ENCODE assay signal across 11 cellular contexts in genomic region chr2:129757915-129758421, GRCh38.
DNase-seq lines count a peak whose midpoint lies in the region; ATAC-seq and TF ChIP-seq lines count a peak whose summit lies in the region.
"Had no signal": no experiment of that assay in that cellular context is flagged by ENCODE, and none has a peak within 500 bp of the region (broad histone marks: within the 10 kb centered on the region; RNA-seq: fewer than 3 reads in every experiment).

No MANE protein-coding gene starts in this region.

- H3K27me3 ChIP-seq in breast epithelium (no peaks in the 10 kb centered on the region), mammary epithelial cell (ENCODE audit: insufficient read depth, low read length) (no peaks in the 10 kb centered on the region), heart left ventricle (peaks cover 0 to 3% (median 0%) of the 10 kb centered on the region in 9 donors), muscle layer of duodenum (ENCODE audit: low read depth, low read length) (no peaks in the 10 kb centered on the region), vagina (no peaks in the 10 kb centered on the region), colonic mucosa (no peaks in the 10 kb centered on the region)
- H3K27me3 ChIP-seq: foreskin keratinocyte, thyroid gland had no signal

- CTCF ChIA-PET in mammary epithelial cell (lab: Charles Lee; ENCODE audit: low non-redundant PET) = no interaction called here

- peak overlapping the region; percentile 36 to 65 (median 36) for H3K4me3 ChIP-seq in breast epithelium
- no peak overlapping the region for H3K4me3 ChIP-seq in mammary epithelial cell (replicated peaks in 1 of 3; ENCODE audit: insufficient read depth in 1 of 3, low read depth in 2 of 3, low read length in 3 of 3)
- peak overlapping the region in 9 of 12 donors; percentile 3 to 57 (median 47) for H3K4me3 ChIP-seq in heart left ventricle
- peak overlapping the region; percentile 66 to 67 for H3K4me3 ChIP-seq in muscle layer of duodenum (ENCODE audit: low read depth in 1 of 2, low read length in 2 of 2)
- H3K4me3 ChIP-seq in vagina = peak overlapping the region; percentile 28 to 33
- no peak overlapping the region for H3K4me3 ChIP-seq in colonic mucosa
- H3K4me3 ChIP-seq: thyroid gland had no signal

- no peak overlapping the region for H3K4me2 ChIP-seq in mammary epithelial cell (ENCODE audit: insufficient read depth, low read depth, low read length)

- TF ChIP-seq CTCF in breast epithelium (IDR thresholded peaks at IDR 0.05) (no peak), mammary epithelial cell (conservative IDR thresholded peaks at IDR 0.05 in 1 of 2, IDR thresholded peaks at IDR 0.05 in 1 of 2; ENCODE audit: extremely low read depth in 1 of 2, insufficient read depth in 1 of 2, low read depth in 1 of 2, low read length in 2 of 2) (no peak), heart left ventricle (IDR thresholded peaks at IDR 0.05) (no peak), vagina (IDR thresholded peaks at IDR 0.05) (no peak), colonic mucosa (IDR thresholded peaks at IDR 0.05) (no peak)

- H3K79me2 ChIP-seq in mammary epithelial cell (ENCODE audit: insufficient read depth, low read length) = no peaks in the 10 kb centered on the region

- H3K27ac ChIP-seq in breast epithelium (no peak overlapping the region), mammary epithelial cell (ENCODE audit: insufficient read depth, low read depth, low read length) (no peak overlapping the region), heart left ventricle (peak overlapping the region in 5 of 12 donors; percentile 7 to 43 (median 23)), muscle layer of duodenum (ENCODE audit: low read length) (no peak overlapping the region), vagina (no peak overlapping the region), colonic mucosa (no peak overlapping the region)
- H3K27ac ChIP-seq: foreskin keratinocyte, thyroid gland had no signal

- in situ Hi-C loops in mammary epithelial cell (cut with MboI; ENCODE audit: low sequenced_read_pairs in 2 of 2) = no loop called here

- 40% methylated on average over 5 of the region's 7 CpGs for WGBS in mammary epithelial cell (ENCODE audit: low coverage, missing lambda C conversion rate)
- WGBS in heart left ventricle, 4 donors = 33 to 47% (median 38%) methylated on average over 7 of the region's 7 CpGs

- dilution Hi-C loops in mammary epithelial cell (cut with HindIII; ENCODE audit: low sequenced_read_pairs) = no loop called here

- intact Hi-C loops in breast epithelium (cut with DNase I; ENCODE audit: low total_unique reads) (no loop called here), mammary epithelial cell (cut with micrococcal nuclease) (no loop called here), heart left ventricle (cut with DNase I) (no loop called here), vagina (cut with DNase I) (no loop called here), colonic mucosa (cut with DNase I) (no loop called here)

- H3K36me3 ChIP-seq in breast epithelium (no peaks in the 10 kb centered on the region), mammary epithelial cell (ENCODE audit: insufficient read depth, low read length) (no peaks in the 10 kb centered on the region), heart left ventricle (no peaks in the 10 kb centered on the region), muscle layer of duodenum (ENCODE audit: control insufficient read depth in 1 of 2, insufficient read depth in 2 of 2, low read length in 2 of 2) (no peaks in the 10 kb centered on the region), vagina (no peaks in the 10 kb centered on the region), colonic mucosa (no peaks in the 10 kb centered on the region)
- H3K36me3 ChIP-seq: thyroid gland had no signal

- no peaks in the 10 kb centered on the region for H4K20me1 ChIP-seq in mammary epithelial cell (ENCODE audit: insufficient read depth, low read length)

- TF ChIP-seq POLR2A in breast epithelium (IDR thresholded peaks at IDR 0.05) (no peak), heart left ventricle (IDR thresholded peaks at IDR 0.05) (no peak), vagina (IDR thresholded peaks at IDR 0.05) (no peak)

- H3K4me1 ChIP-seq in breast epithelium (no peaks in the 10 kb centered on the region), mammary epithelial cell (ENCODE audit: insufficient read depth, low read length) (no peaks in the 10 kb centered on the region), heart left ventricle (no peaks in the 10 kb centered on the region), muscle layer of duodenum (ENCODE audit: control insufficient read depth in 1 of 2, insufficient read depth in 2 of 2, low read length in 2 of 2) (peaks cover 0 to 5% of the 10 kb centered on the region in 2 donors), vagina (peaks cover 16% of the 10 kb centered on the region), colonic mucosa (no peaks in the 10 kb centered on the region)
- H3K4me1 ChIP-seq: foreskin keratinocyte, thyroid gland had no signal

- no TSS peak for BruUV-seq in mammary epithelial cell (replicated peaks; lab: Mats Ljungman, UMichigan)

- H2AFZ ChIP-seq in mammary epithelial cell (ENCODE audit: low read depth, low read length) = no peak overlapping the region

- peak; percentile 25 to 72 (median 34) for ATAC-seq in heart left ventricle

- DNase-seq in breast epithelium (ENCODE audit: low spot score in 2 of 2) = no peak
- DNase-seq in mammary epithelial cell = no peak
- DNase-seq in heart left ventricle = peak in 1 of 5 donors; percentile 78
- DNase-seq in vagina (ENCODE audit: extremely low spot score in 2 of 2) = peak; percentile 58 to 83
- DNase-seq in NOMO-1 (lab: John Stamatoyannopoulos, UW; ENCODE audit: unreplicated experiment in 2 of 2) = no peak
- DNase-seq in T-helper 2 cell = no peak
- no peak for DNase-seq in colonic mucosa
- DNase-seq: foreskin keratinocyte, SIG-M5, thyroid gland had no signal

- no peak overlapping the region for H3K9ac ChIP-seq in mammary epithelial cell (ENCODE audit: insufficient read depth, low read length)
- H3K9ac ChIP-seq in colonic mucosa (ENCODE audit: low read depth in 2 of 2, low read length in 2 of 2) = no peak overlapping the region

- H3K9me3 ChIP-seq in breast epithelium = no peaks in the 10 kb centered on the region
- no peaks in the 10 kb centered on the region for H3K9me3 ChIP-seq in mammary epithelial cell (replicated peaks; ENCODE audit: insufficient read depth, low read length)
- no peaks in the 10 kb centered on the region for H3K9me3 ChIP-seq in heart left ventricle
- H3K9me3 ChIP-seq in muscle layer of duodenum (ENCODE audit: control insufficient read depth in 1 of 2, low read length in 2 of 2) = no peaks in the 10 kb centered on the region
- no peaks in the 10 kb centered on the region for H3K9me3 ChIP-seq in vagina
- no peaks in the 10 kb centered on the region for H3K9me3 ChIP-seq in colonic mucosa
- H3K9me3 ChIP-seq: thyroid gland had no signal

Comparison
In these comparisons a context has a peak if more than half of its experiments do, and no peak if none do; other contexts are left out.
1. H3K4me3 ChIP-seq: peak in breast epithelium (3 of 3), heart left ventricle (9 of 12), muscle layer of duodenum (2 of 2) and vagina (2 of 2); none in mammary epithelial cell (0 of 3) and colonic mucosa (single experiment).
2. DNase-seq: peak in vagina (2 of 2); none in breast epithelium (0 of 2), mammary epithelial cell (single experiment), NOMO-1 (0 of 2), T-helper 2 cell (0 of 5) and colonic mucosa (single experiment).